In the genomic region with DNA sequence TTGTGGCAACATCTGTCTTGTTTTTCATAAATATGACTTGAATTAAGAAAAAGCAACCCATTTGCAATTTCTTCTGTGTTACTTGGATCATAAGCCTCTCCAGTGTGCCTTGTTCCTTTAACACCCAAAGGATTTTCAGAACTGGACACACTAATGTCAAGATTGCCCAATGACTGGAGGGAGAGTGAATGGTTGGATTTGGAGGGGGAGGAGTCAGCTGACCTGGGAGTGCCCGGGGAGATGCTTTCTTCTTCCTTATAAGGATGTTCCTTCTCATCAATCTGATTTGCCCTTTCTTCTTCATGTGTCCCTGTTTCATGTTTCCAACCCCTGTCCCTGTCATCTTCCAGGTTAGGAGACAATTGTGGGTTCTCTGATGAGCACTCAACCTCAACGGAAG, we compare ENCODE assay signal across 17 cellular contexts. TPM values are rescaled to one million over a fixed set of nuclear protein-coding genes. Genes with fewer than 3 reads are reported as not detected.
A peak's percentile ranks its signal among the peaks of the same experiment; 100 is the strongest.
DNase-seq lines count a peak whose midpoint lies in the region; ATAC-seq and TF ChIP-seq lines count a peak whose summit lies in the region.
"Had no signal": no experiment of that assay in that cellular context is flagged by ENCODE, and none has a peak within 500 bp of the region (broad histone marks: within the 10 kb centered on the region; RNA-seq: fewer than 3 reads in every experiment).

No MANE protein-coding gene starts in this region.

- H3K4me1 ChIP-seq in cardiac muscle cell (ENCODE audit: low read depth) (peaks cover 70% of the 10 kb centered on the region), right cardiac atrium (ENCODE audit: control insufficient read depth, insufficient read depth, low read length) (peaks cover 4% of the 10 kb centered on the region), adipocyte (ENCODE audit: control insufficient read depth, insufficient read depth, low read length) (peaks cover 36% of the 10 kb centered on the region)

- H3K27me3 ChIP-seq in cardiac muscle cell: no peaks in the 10 kb centered on the region
- no peaks in the 10 kb centered on the region for H3K27me3 ChIP-seq in right cardiac atrium (ENCODE audit: control insufficient read depth, insufficient read depth)
- H3K27me3 ChIP-seq in adipocyte (replicated peaks; ENCODE audit: control insufficient read depth, insufficient read depth, low read length): no peaks in the 10 kb centered on the region

- H3K36me3 ChIP-seq in cardiac muscle cell (peaks cover 24% of the 10 kb centered on the region), adipocyte (ENCODE audit: control insufficient read depth, insufficient read depth, low read length, severe bottlenecking) (no peaks in the 10 kb centered on the region)
- H3K36me3 ChIP-seq: WERI-Rb-1 had no signal

- H3K4me3 ChIP-seq in cardiac muscle cell: no peak overlapping the region
- H3K4me3 ChIP-seq in right cardiac atrium (ENCODE audit: low read length): no peak overlapping the region
- peak overlapping the region; percentile 81 for H3K4me3 ChIP-seq in adipocyte (ENCODE audit: low read length)

- TF ChIP-seq CTCF in cardiac muscle cell (IDR thresholded peaks at IDR 0.05; ENCODE audit: low read depth, low read length): no peak

- intact Hi-C loops in right cardiac atrium (cut with DNase I): no loop called here
- intact Hi-C loops in left colon (cut with DNase I, micrococcal nuclease): no loop called here
- intact Hi-C loops in head of caudate nucleus (cut with DNase I): no loop called here

- DNase-seq in cardiac muscle cell (ENCODE audit: low read depth in 1 of 2, low spot score in 1 of 2): no peak
- DNase-seq in right cardiac atrium: no peak
- DNase-seq in adipocyte (ENCODE audit: low read depth): peak; percentile 67
- DNase-seq in kidney glomerular epithelial cell (lab: John Stamatoyannopoulos, UW): peak; percentile 56
- no peak for DNase-seq in 8988T
- no peak for DNase-seq in left colon
- no peak for DNase-seq in head of caudate nucleus
- no peak for DNase-seq in COR-L47 (lab: John Stamatoyannopoulos, UW)
- DNase-seq: activated CD8-positive, alpha-beta memory T cell treated with anti-CD3 and anti-CD28 coated beads, Interleukin-2, amount 10 ng/mL, durations not matched to agents 7 days and 5 days; activated naive CD4-positive, alpha-beta T cell treated with anti-CD3 and anti-CD28 coated beads, Interleukin-2, amount 50 U/mL, for 16 hours; cerebellar nuclear complex; DMS79; hypothalamus; NCI-H1092; NCI-H2227 treated with DMSO at 0.1 percent for 48 hours; substantia nigra had no signal

- H3K27ac ChIP-seq in cardiac muscle cell (peak overlapping the region; percentile 96), right cardiac atrium (ENCODE audit: low read length) (no peak overlapping the region)
- H3K27ac ChIP-seq: WERI-Rb-1 had no signal

- WGBS in right cardiac atrium: 83% methylated on average over 2 of the region's 2 CpGs

- peak overlapping the region; percentile 4 for H3K9ac ChIP-seq in adipocyte (ENCODE audit: low read length)

- no peaks in the 10 kb centered on the region for H3K9me3 ChIP-seq in cardiac muscle cell (ENCODE audit: low read depth)
- H3K9me3 ChIP-seq in right cardiac atrium (ENCODE audit: control insufficient read depth, low read length): no peaks in the 10 kb centered on the region
- no peaks in the 10 kb centered on the region for H3K9me3 ChIP-seq in adipocyte (ENCODE audit: control insufficient read depth, low read length)

- no peak for ATAC-seq in right cardiac atrium
- ATAC-seq in left colon: no peak
- ATAC-seq: activated CD8-positive, alpha-beta memory T cell treated with anti-CD3 and anti-CD28 coated beads, Interleukin-2, amount 10 ng/mL, durations not matched to agents 7 days and 5 days had no signal

RNA-seq across cellular contexts. Expression of gene ALPK2, which starts 48.8 kb away (rescaled TPM):
- total RNA-seq in cardiac muscle cell (225 and 367 TPM in 2 replicates), right cardiac atrium (100 to 1,000 TPM; 145 to 271 (median 232) TPM), left colon (under 1 TPM in 1 of 2 donors, not detected in 1; 0.15 TPM)
- polyA plus RNA-seq in cardiac muscle cell (110 and 152 TPM in 2 replicates), right cardiac atrium (48.0 TPM)

Comparison
In these comparisons a context has a peak if more than half of its experiments do, and no peak if none do; other contexts are left out.
1. DNase-seq: peak in adipocyte (single experiment) and kidney glomerular epithelial cell (single experiment); none in cardiac muscle cell (0 of 2), right cardiac atrium (0 of 3), 8988T (single experiment), left colon (0 of 2), head of caudate nucleus (0 of 42) and COR-L47 (single experiment).
2. RNA of gene ALPK2, which starts 48.8 kb away (total RNA-seq): 225 to 367 TPM in cardiac muscle cell and 145 to 271 TPM in right cardiac atrium; 0.15 TPM in left colon; every median in the first group is over 100 times any median in the second.